8 cellular contexts compared by ENCODE assay signal in genomic region chr4:76748649-76749048, GRCh38.
A peak's percentile ranks its signal among the peaks of the same experiment; 100 is the strongest.
DNase-seq lines count a peak whose midpoint lies in the region; ATAC-seq and TF ChIP-seq lines count a peak whose summit lies in the region.

No MANE protein-coding gene starts in this region.

- DNase-seq in NCI-H748 (lab: John Stamatoyannopoulos, UW; ENCODE audit: unreplicated experiment): peak; percentile 13
- no peak for DNase-seq in NCI-H748 treated with DMSO at 0.1 percent for 48 hours (lab: John Stamatoyannopoulos, UW)
- peak; percentile 21 for DNase-seq in MM.1S
- DNase-seq in amniotic epithelial cell (ENCODE audit: low read depth): peak; percentile 27
- DNase-seq in mesenchymal stem cell: peak; percentile 37
- no peak for DNase-seq in foreskin melanocyte
- DNase-seq in amniotic stem cell (lab: John Stamatoyannopoulos, UW): no peak

- peak overlapping the region in 1 of 2 experiments; percentile 46 for H3K18ac ChIP-seq in mesenchymal stem cell (ENCODE audit: low read depth in 1 of 2, low read length in 2 of 2)

- H2AK5ac ChIP-seq in mesenchymal stem cell (ENCODE audit: low read length, severe bottlenecking): peak overlapping the region; percentile 50

- H3K36me3 ChIP-seq in MM.1S (replicated peaks; ENCODE audit: insufficient read depth, low read length) (peaks cover 6% of the 10 kb centered on the region; the same call in 1 of the 2 replicates), mesenchymal stem cell (ENCODE audit: control insufficient read depth in 1 of 2, insufficient read depth in 2 of 2, low read depth in 1 of 2, low read length in 2 of 2) (no peaks in the 10 kb centered on the region)

- H3K9ac ChIP-seq in MM.1S (ENCODE audit: low read length): no peak overlapping the region
- no peak overlapping the region for H3K9ac ChIP-seq in mesenchymal stem cell (ENCODE audit: low read length)

- H2AFZ ChIP-seq in MM.1S (ENCODE audit: low read length) (no peak overlapping the region), mesenchymal stem cell (ENCODE audit: low read depth, low read length) (no peak overlapping the region)

- no peak overlapping the region for H2BK5ac ChIP-seq in mesenchymal stem cell (ENCODE audit: low read depth, low read length, poor library complexity, severe bottlenecking)

- no peak overlapping the region for H3K23ac ChIP-seq in mesenchymal stem cell (ENCODE audit: low read length in 2 of 2)

- H3K4me1 ChIP-seq in MM.1S (ENCODE audit: low read length) (no peaks in the 10 kb centered on the region), mesenchymal stem cell (ENCODE audit: control insufficient read depth, insufficient read depth, low read depth, low read length) (peaks cover 4% of the 10 kb centered on the region)

- no peak for ATAC-seq in HG02885 (IDR thresholded peaks at IDR 0.05; ENCODE audit: poor library complexity, unreplicated experiment)

- no peak overlapping the region for H2BK120ac ChIP-seq in mesenchymal stem cell (ENCODE audit: low read depth, low read length)

- no peaks in the 10 kb centered on the region for H3K27me3 ChIP-seq in MM.1S (replicated peaks; ENCODE audit: insufficient read depth, low read length)
- H3K27me3 ChIP-seq in mesenchymal stem cell (ENCODE audit: control insufficient read depth in 1 of 2, insufficient read depth in 1 of 2, low read length in 2 of 2): no peaks in the 10 kb centered on the region

- H2BK15ac ChIP-seq in mesenchymal stem cell (ENCODE audit: low read depth, poor library complexity, severe bottlenecking): no peak overlapping the region

- H4K8ac ChIP-seq in mesenchymal stem cell (ENCODE audit: low read length): peak overlapping the region; percentile 12

- no peak overlapping the region for H4K91ac ChIP-seq in mesenchymal stem cell (ENCODE audit: low read length)

- H3K4me2 ChIP-seq in MM.1S (ENCODE audit: low read depth, low read length): no peak overlapping the region
- no peak overlapping the region for H3K4me2 ChIP-seq in mesenchymal stem cell (ENCODE audit: low read length, poor library complexity, severe bottlenecking)

- 54% methylated on average over 5 of the region's 6 CpGs for WGBS in mesenchymal stem cell

- no peaks in the 10 kb centered on the region for H3K9me2 ChIP-seq in MM.1S (replicated peaks; ENCODE audit: insufficient read depth, low read length)

- no peak overlapping the region for H3K4me3 ChIP-seq in MM.1S (ENCODE audit: low read length)
- no peak overlapping the region for H3K4me3 ChIP-seq in mesenchymal stem cell (ENCODE audit: insufficient read depth in 1 of 2, low read depth in 1 of 2, low read length in 2 of 2)

- H3K9me3 ChIP-seq in MM.1S (replicated peaks; ENCODE audit: insufficient read depth, low read length) (no peaks in the 10 kb centered on the region), mesenchymal stem cell (ENCODE audit: control insufficient read depth, low read length) (no peaks in the 10 kb centered on the region)

- peak overlapping the region in 1 of 2 experiments; percentile 51 for H2BK12ac ChIP-seq in mesenchymal stem cell (ENCODE audit: low read length in 2 of 2)

- no peaks in the 10 kb centered on the region for H3F3A ChIP-seq in MM.1S (ENCODE audit: insufficient read depth, low read length)

- peaks cover 48% of the 10 kb centered on the region for H3K79me2 ChIP-seq in MM.1S (ENCODE audit: low read length)

- H3K27ac ChIP-seq in MM.1S (ENCODE audit: low read length) (no peak overlapping the region), mesenchymal stem cell (ENCODE audit: low read length, poor library complexity, severe bottlenecking) (no peak overlapping the region)

- no peak overlapping the region for H3K4ac ChIP-seq in mesenchymal stem cell (ENCODE audit: low read depth in 1 of 2, low read length in 2 of 2)

- H3K79me1 ChIP-seq in mesenchymal stem cell (replicated peaks; ENCODE audit: low read length, poor library complexity, severe bottlenecking): peaks cover 4% of the 10 kb centered on the region

- no peaks in the 10 kb centered on the region for H4K20me1 ChIP-seq in MM.1S (ENCODE audit: insufficient read depth, low read length)

- TF ChIP-seq CTCF in MM.1S (IDR thresholded peaks at IDR 0.05; ENCODE audit: low read length): peak; percentile 14; the same call in 1 of the 2 replicates

- H3K14ac ChIP-seq in mesenchymal stem cell (ENCODE audit: low read length in 2 of 2): no peak overlapping the region

Comparison
In these comparisons a context has a peak if more than half of its experiments do, and no peak if none do; other contexts are left out.
1. DNase-seq: peak in NCI-H748 (single experiment), MM.1S (single experiment), amniotic epithelial cell (single experiment) and mesenchymal stem cell (single experiment); none in NCI-H748 treated with DMSO at 0.1 percent for 48 hours (single experiment), foreskin melanocyte (single experiment) and amniotic stem cell (single experiment).